Comparison of ENCODE assay signal across 8 cellular contexts in genomic region chr17:45948881-45949624, GRCh38.
DNase-seq lines count a peak whose midpoint lies in the region; ATAC-seq and TF ChIP-seq lines count a peak whose summit lies in the region.

No MANE protein-coding gene starts in this region.

- TF ChIP-seq CTCF in GM12874 (IDR thresholded peaks at IDR 0.05; ENCODE audit: insufficient read depth, low read depth, low read length): peak; percentile 90

- no peak overlapping the region for H3K27ac ChIP-seq in effector memory CD4-positive, alpha-beta T cell (ENCODE audit: insufficient read depth, low read length, poor library complexity, severe bottlenecking)

- ATAC-seq in HG03039 (IDR thresholded peaks at IDR 0.05; ENCODE audit: unreplicated experiment) (no peak), HG03378 (IDR thresholded peaks at IDR 0.05; ENCODE audit: unreplicated experiment) (no peak)

- DNase-seq in NCI-H510A treated with DMSO at 0.1 percent for 48 hours (lab: John Stamatoyannopoulos, UW): peak; percentile 31
- peak; percentile 44 to 55 (median 55) for DNase-seq in activated CD8-positive, alpha-beta memory T cell treated with anti-CD3 and anti-CD28 coated beads for 48 hours (ENCODE audit: low read depth in 2 of 3, low spot score in 2 of 3)
- DNase-seq in effector memory CD4-positive, alpha-beta T cell: peak; percentile 1 to 20 (median 9)
- DNase-seq in medulla oblongata (ENCODE audit: extremely low spot score): peak; percentile 84
- DNase-seq in stimulated activated CD8-positive, alpha-beta memory T cell treated with anti-CD3 and anti-CD28 coated beads, Interleukin-12 subunit alpha, Interleukin-12 subunit beta, amount 100 ng/mL, for 4 hours (ENCODE audit: low read depth): peak; percentile 41

- H3K9me3 ChIP-seq in effector memory CD4-positive, alpha-beta T cell (ENCODE audit: control insufficient read depth, low read length): no peaks in the 10 kb centered on the region

- H3K36me3 ChIP-seq in effector memory CD4-positive, alpha-beta T cell (ENCODE audit: control insufficient read depth, insufficient read depth, low read length): no peaks in the 10 kb centered on the region

- peaks cover 5% of the 10 kb centered on the region for H3K4me1 ChIP-seq in effector memory CD4-positive, alpha-beta T cell (ENCODE audit: control insufficient read depth, insufficient read depth, low read length, poor library complexity, severe bottlenecking)

- peak overlapping the region; percentile 23 for H3K4me3 ChIP-seq in effector memory CD4-positive, alpha-beta T cell (ENCODE audit: insufficient read depth, low read depth, low read length, poor library complexity, severe bottlenecking)

- peaks cover 6% of the 10 kb centered on the region for H3K27me3 ChIP-seq in effector memory CD4-positive, alpha-beta T cell (replicated peaks; ENCODE audit: control insufficient read depth, insufficient read depth, low read length, poor library complexity, severe bottlenecking)

Comparison
In these comparisons a context has a peak if more than half of its experiments do, and no peak if none do; other contexts are left out.
1. DNase-seq: peak in every context shown above with its lines; median percentile 84 in medulla oblongata; 55 in activated CD8-positive, alpha-beta memory T cell treated with anti-CD3 and anti-CD28 coated beads for 48 hours; 41 in stimulated activated CD8-positive, alpha-beta memory T cell treated with anti-CD3 and anti-CD28 coated beads, Interleukin-12 subunit alpha, Interleukin-12 subunit beta, amount 100 ng/mL, for 4 hours; 31 in NCI-H510A treated with DMSO at 0.1 percent for 48 hours; 9 in effector memory CD4-positive, alpha-beta T cell.